ENCODE assay signal across 20 cellular contexts in the genomic region with DNA sequence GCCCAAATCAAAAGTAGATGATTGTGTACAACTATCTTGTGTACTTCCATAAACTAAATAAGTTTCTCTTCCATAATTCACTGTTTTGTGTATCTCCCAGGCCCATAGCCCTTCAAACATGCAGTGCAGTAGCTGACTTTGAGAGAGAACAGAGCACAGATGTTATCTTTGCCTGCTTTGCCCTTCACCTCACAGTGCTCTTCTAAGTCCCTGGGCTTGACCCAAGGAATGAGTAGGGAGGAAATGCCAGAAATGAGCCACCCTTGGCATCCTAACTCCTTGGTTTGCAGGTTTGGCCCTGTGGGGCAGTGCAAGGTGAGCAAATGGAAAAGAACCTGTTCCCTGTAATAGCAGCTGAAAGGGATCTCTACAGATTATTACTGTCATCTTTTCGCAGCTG.
A peak's percentile ranks its signal among the peaks of the same experiment; 100 is the strongest.
DNase-seq lines count a peak whose midpoint lies in the region; ATAC-seq and TF ChIP-seq lines count a peak whose summit lies in the region.
"Had no signal": no experiment of that assay in that cellular context is flagged by ENCODE, and none has a peak within 500 bp of the region (broad histone marks: within the 10 kb centered on the region; RNA-seq: fewer than 3 reads in every experiment).

No MANE protein-coding gene starts in this region.

- H3K36me3 ChIP-seq in CD4-positive, alpha-beta memory T cell (ENCODE audit: insufficient read depth, low read length): peaks cover 3% of the 10 kb centered on the region
- no peaks in the 10 kb centered on the region for H3K36me3 ChIP-seq in psoas muscle (ENCODE audit: insufficient read depth in 1 of 2, low read depth in 1 of 2)
- H3K36me3 ChIP-seq: MG63, vagina had no signal

- H3K4me3 ChIP-seq in CD4-positive, alpha-beta memory T cell (ENCODE audit: low read length in 2 of 2): no peak overlapping the region
- H3K4me3 ChIP-seq in psoas muscle: no peak overlapping the region
- H3K4me3 ChIP-seq: MG63, vagina had no signal

- H3K27ac Mint-ChIP-seq in activated T-cell treated with anti-CD3 and anti-CD28 coated beads, Interleukin-2, amount 50 U/mL, for 72 hours: peak overlapping the region; percentile 43
- peak overlapping the region in 5 of 7 donors; percentile 67 to 86 (median 82) for H3K27ac Mint-ChIP-seq in CD4-positive, alpha-beta memory T cell
- H3K27ac Mint-ChIP-seq in activated T-helper 2 cell treated with anti-CD3 and anti-CD28 coated beads, Interferon-gamma antibody, Interleukin-2, Interleukin-4, amounts not matched to agents 10 μg/mL and 5 μg/mL and 100 μg/mL, durations not matched to agents 14 hours and 24 hours and 36 hours: peak overlapping the region; percentile 2

- no peaks in the 10 kb centered on the region for H3K27me3 ChIP-seq in CD4-positive, alpha-beta memory T cell (ENCODE audit: insufficient read depth, low read length)
- no peaks in the 10 kb centered on the region for H3K27me3 ChIP-seq in psoas muscle (ENCODE audit: insufficient read depth in 3 of 3, low read length in 2 of 3)
- H3K27me3 ChIP-seq: MG63, vagina had no signal

- CTCF ChIA-PET in CD4-positive, alpha-beta memory T cell (lab: Charles Lee; ENCODE audit: partially characterized antibody): interaction anchor here (1.3 to 2.5 kb wide), 2 partner anchors 80 to 86 kb away, joined by 5 to 14 read pairs; partner anchors contain the start of gene STIM1

- H3K27ac ChIP-seq in CD4-positive, alpha-beta memory T cell (ENCODE audit: low read depth, low read length): no peak overlapping the region
- peak overlapping the region; percentile 59 for H3K27ac ChIP-seq in psoas muscle
- H3K27ac ChIP-seq: C4-2B, HL-60, vagina had no signal

- peaks cover 55% of the 10 kb centered on the region for H3K4me1 ChIP-seq in CD4-positive, alpha-beta memory T cell (ENCODE audit: insufficient read depth, low read length)
- peaks cover 82% of the 10 kb centered on the region for H3K4me1 ChIP-seq in psoas muscle

- WGBS in psoas muscle, 3 donors: 23 to 43% (median 34%) methylated on average over 1 of the region's 1 CpG

- peaks cover 50% of the 10 kb centered on the region for H3K4me1 Mint-ChIP-seq in activated T-cell treated with anti-CD3 and anti-CD28 coated beads, Interleukin-2, amount 50 U/mL, for 72 hours (ENCODE audit: low read depth)
- peaks cover 70% of the 10 kb centered on the region for H3K4me1 Mint-ChIP-seq in activated T-cell treated with anti-CD3 and anti-CD28 coated beads, Interleukin-2, amount 50 U/mL, for 4 hours (ENCODE audit: low read depth)
- peaks cover 45 to 76% (median 56%) of the 10 kb centered on the region in 4 donors for H3K4me1 Mint-ChIP-seq in CD4-positive, alpha-beta memory T cell
- H3K4me1 Mint-ChIP-seq in activated T-helper 2 cell treated with anti-CD3 and anti-CD28 coated beads, Interferon-gamma antibody, Interleukin-2, Interleukin-4, amounts not matched to agents 10 μg/mL and 5 μg/mL and 100 μg/mL, durations not matched to agents 14 hours and 24 hours and 36 hours (ENCODE audit: low read depth): peaks cover 48% of the 10 kb centered on the region

- H3K9me3 Mint-ChIP-seq in activated T-cell treated with anti-CD3 and anti-CD28 coated beads, Interleukin-2, amount 50 U/mL, for 72 hours: no peaks in the 10 kb centered on the region
- H3K9me3 Mint-ChIP-seq in activated T-cell treated with anti-CD3 and anti-CD28 coated beads, Interleukin-2, amount 50 U/mL, for 4 hours: no peaks in the 10 kb centered on the region
- no peaks in the 10 kb centered on the region for H3K9me3 Mint-ChIP-seq in CD4-positive, alpha-beta memory T cell
- no peaks in the 10 kb centered on the region for H3K9me3 Mint-ChIP-seq in activated T-helper 2 cell treated with anti-CD3 and anti-CD28 coated beads, Interferon-gamma antibody, Interleukin-2, Interleukin-4, amounts not matched to agents 10 μg/mL and 5 μg/mL and 100 μg/mL, durations not matched to agents 14 hours and 24 hours and 36 hours

- no peaks in the 10 kb centered on the region for H3K27me3 Mint-ChIP-seq in activated T-cell treated with anti-CD3 and anti-CD28 coated beads, Interleukin-2, amount 50 U/mL, for 72 hours (ENCODE audit: low read depth)
- H3K27me3 Mint-ChIP-seq in activated T-cell treated with anti-CD3 and anti-CD28 coated beads, Interleukin-2, amount 50 U/mL, for 4 hours (ENCODE audit: low read depth): no peaks in the 10 kb centered on the region
- no peaks in the 10 kb centered on the region for H3K27me3 Mint-ChIP-seq in CD4-positive, alpha-beta memory T cell
- H3K27me3 Mint-ChIP-seq in activated T-helper 2 cell treated with anti-CD3 and anti-CD28 coated beads, Interferon-gamma antibody, Interleukin-2, Interleukin-4, amounts not matched to agents 10 μg/mL and 5 μg/mL and 100 μg/mL, durations not matched to agents 14 hours and 24 hours and 36 hours (ENCODE audit: low read depth): no peaks in the 10 kb centered on the region

- intact Hi-C loops in CD4-positive, alpha-beta memory T cell (cut with micrococcal nuclease): loop anchor here (2.0 kb wide), 1 partner anchor 14 kb away; no protein-coding TSS in a partner anchor
- intact Hi-C loops in activated T-helper 2 cell treated with anti-CD3 and anti-CD28 coated beads, Interferon-gamma antibody, Interleukin-2, Interleukin-4, amounts not matched to agents 10 μg/mL and 5 μg/mL and 100 μg/mL, durations not matched to agents 14 hours and 24 hours and 36 hours (cut with micrococcal nuclease): no loop called here
- intact Hi-C loops in psoas muscle (cut with DNase I): no loop called here

- POLR2A ChIA-PET in CD4-positive, alpha-beta memory T cell (lab: Charles Lee; ENCODE audit: partially characterized antibody): interaction anchor here (0.9 kb wide), 1 partner anchor 80 kb away, joined by 3 read pairs; the partner anchor contains the start of gene STIM1

- peaks cover 0 to 14% of the 10 kb centered on the region in 2 donors for H3K36me3 Mint-ChIP-seq in activated T-cell treated with anti-CD3 and anti-CD28 coated beads, Interleukin-2, amount 50 U/mL, for 72 hours (ENCODE audit: insufficient read depth in 2 of 2)
- peaks cover 13% of the 10 kb centered on the region for H3K36me3 Mint-ChIP-seq in activated T-cell treated with anti-CD3 and anti-CD28 coated beads, Interleukin-2, amount 50 U/mL, for 4 hours (ENCODE audit: insufficient read depth)
- peaks cover 0 to 18% of the 10 kb centered on the region in 2 donors for H3K36me3 Mint-ChIP-seq in CD4-positive, alpha-beta memory T cell
- peaks cover 16% of the 10 kb centered on the region for H3K36me3 Mint-ChIP-seq in activated T-helper 2 cell treated with anti-CD3 and anti-CD28 coated beads, Interferon-gamma antibody, Interleukin-2, Interleukin-4, amounts not matched to agents 10 μg/mL and 5 μg/mL and 100 μg/mL, durations not matched to agents 14 hours and 24 hours and 36 hours (ENCODE audit: low read depth)

- no peaks in the 10 kb centered on the region for H3K9me3 ChIP-seq in CD4-positive, alpha-beta memory T cell (ENCODE audit: control insufficient read depth in 1 of 2, low read length in 2 of 2)
- H3K9me3 ChIP-seq in psoas muscle: no peaks in the 10 kb centered on the region
- H3K9me3 ChIP-seq: MG63, vagina had no signal

- no peak for TF ChIP-seq CTCF in psoas muscle (IDR thresholded peaks at IDR 0.05)

- ATAC-seq in activated T-cell treated with anti-CD3 and anti-CD28 coated beads, Interleukin-2, amount 50 U/mL, for 72 hours (replicated peaks in 1 of 2): no peak
- ATAC-seq in activated T-cell treated with anti-CD3 and anti-CD28 coated beads, Interleukin-2, amount 50 U/mL, for 4 hours: no peak
- peak; percentile 36 to 67 (median 42) for ATAC-seq in psoas muscle

- no peak overlapping the region for H3K4me3 Mint-ChIP-seq in activated T-cell treated with anti-CD3 and anti-CD28 coated beads, Interleukin-2, amount 50 U/mL, for 72 hours
- H3K4me3 Mint-ChIP-seq in activated T-cell treated with anti-CD3 and anti-CD28 coated beads, Interleukin-2, amount 50 U/mL, for 4 hours: no peak overlapping the region
- peak overlapping the region in 3 of 8 donors; percentile 9 to 39 (median 26) for H3K4me3 Mint-ChIP-seq in CD4-positive, alpha-beta memory T cell
- H3K4me3 Mint-ChIP-seq in activated T-helper 2 cell treated with anti-CD3 and anti-CD28 coated beads, Interferon-gamma antibody, Interleukin-2, Interleukin-4, amounts not matched to agents 10 μg/mL and 5 μg/mL and 100 μg/mL, durations not matched to agents 14 hours and 24 hours and 36 hours (ENCODE audit: low read depth): no peak overlapping the region

- DNase-seq in activated T-cell treated with anti-CD3 and anti-CD28 coated beads, Interleukin-2, amount 50 U/mL, for 72 hours: no peak
- DNase-seq in activated T-cell treated with anti-CD3 and anti-CD28 coated beads, Interleukin-2, amount 50 U/mL, for 4 hours: no peak
- DNase-seq in CD4-positive, alpha-beta memory T cell: no peak
- DNase-seq in activated T-helper 2 cell treated with anti-CD3 and anti-CD28 coated beads, Interferon-gamma antibody, Interleukin-2, Interleukin-4, amounts not matched to agents 10 μg/mL and 5 μg/mL and 100 μg/mL, durations not matched to agents 14 hours and 24 hours and 36 hours (ENCODE audit: low spot score): no peak
- DNase-seq in psoas muscle: no peak
- no peak for DNase-seq in NCI-H524 treated with DMSO at 0.1 percent for 48 hours (lab: John Stamatoyannopoulos, UW)
- DNase-seq in superior temporal gyrus (ENCODE audit: extremely low spot score): no peak
- no peak for DNase-seq in DMS 273 treated with DMSO at 0.1 percent for 48 hours (lab: John Stamatoyannopoulos, UW)
- DNase-seq: activated CD4-positive, alpha-beta T cell treated with anti-CD3 and anti-CD28 coated beads for 48 hours; activated naive CD4-positive, alpha-beta T cell treated with Interleukin-2 at 50 U/mL for 16 hours; GOT3; head of caudate nucleus; IMR-90; MG63; NCI-H1417 treated with DMSO at 0.1 percent for 48 hours; NCI-H524; retina had no signal

Comparison
In these comparisons a context has a peak if more than half of its experiments do, and no peak if none do; other contexts are left out.
1. ATAC-seq: peak in psoas muscle (4 of 4); none in activated T-cell treated with anti-CD3 and anti-CD28 coated beads, Interleukin-2, amount 50 U/mL, for 72 hours (0 of 2) and activated T-cell treated with anti-CD3 and anti-CD28 coated beads, Interleukin-2, amount 50 U/mL, for 4 hours (0 of 2).
2. H3K27ac Mint-ChIP-seq: peak in every context shown above with its lines; median percentile 82 in CD4-positive, alpha-beta memory T cell; 43 in activated T-cell treated with anti-CD3 and anti-CD28 coated beads, Interleukin-2, amount 50 U/mL, for 72 hours; 2 in activated T-helper 2 cell treated with anti-CD3 and anti-CD28 coated beads, Interferon-gamma antibody, Interleukin-2, Interleukin-4, amounts not matched to agents 10 μg/mL and 5 μg/mL and 100 μg/mL, durations not matched to agents 14 hours and 24 hours and 36 hours.